In the genomic region with DNA sequence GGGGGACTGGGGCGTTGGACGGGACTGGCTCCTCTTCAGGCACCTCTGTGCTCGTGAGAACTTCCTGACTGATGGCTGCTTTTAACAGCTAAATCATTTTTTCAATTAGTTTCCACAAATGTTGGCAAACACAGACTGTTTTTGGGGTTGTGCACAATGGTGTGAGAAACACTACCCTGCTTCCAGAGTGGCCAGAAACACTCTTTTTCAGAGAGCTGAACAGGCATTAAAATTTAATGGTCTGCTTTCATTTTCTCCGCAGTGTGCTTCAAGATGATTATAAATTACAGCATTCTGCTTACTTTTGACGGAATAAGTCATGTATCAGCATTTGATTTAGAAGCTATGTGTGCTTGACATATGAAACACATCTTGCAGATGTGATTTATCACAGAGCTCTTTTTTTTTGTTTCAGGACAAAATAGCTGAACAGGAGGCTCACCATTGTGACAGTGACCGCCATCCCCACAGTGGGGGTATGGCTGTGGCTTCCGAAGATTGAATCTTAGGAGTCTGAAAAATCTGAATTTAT, we compare ENCODE assay signal across 8 cellular contexts.
DNase-seq lines count a peak whose midpoint lies in the region; ATAC-seq, FAIRE-seq and TF ChIP-seq lines count a peak whose summit lies in the region.
"Had no signal": no experiment of that assay in that cellular context is flagged by ENCODE, and none has a peak within 500 bp of the region (broad histone marks: within the 10 kb centered on the region; RNA-seq: fewer than 3 reads in every experiment).

No MANE protein-coding gene starts in this region.

- H4K20me1 ChIP-seq in GM12878 (ENCODE audit: control insufficient read depth, insufficient read depth) = no peaks in the 10 kb centered on the region

- H2AFZ ChIP-seq in GM12878 (ENCODE audit: control insufficient read depth, low read depth, low read length) = peak overlapping the region; percentile 1; the same call in 1 of the 2 replicates

- intact Hi-C loops in GM12878 (cut with micrococcal nuclease; ENCODE audit: unreplicated experiment) = no loop called here

- WGBS in GM12878 (ENCODE audit: insufficient coverage, insufficient replicate concordance, low lambda C conversion rate, missing lambda C conversion rate) = 47% methylated on average over 7 of the region's 7 CpGs

- DNase-seq in HFFc6 = no peak
- DNase-seq in GM12878 (ENCODE audit: low read depth, low spot score) = no peak
- no peak for DNase-seq in NCI-H2081 (lab: John Stamatoyannopoulos, UW)
- DNase-seq in T-cell = no peak
- DNase-seq: activated CD4-positive, alpha-beta T cell treated with anti-CD3 and anti-CD28 coated beads for 36 hours had no signal

- no peaks in the 10 kb centered on the region for H3K36me3 Mint-ChIP-seq in HFFc6 (ENCODE audit: low read depth)
- no peaks in the 10 kb centered on the region for H3K36me3 Mint-ChIP-seq in T-cell

- CTCF ChIA-PET in GM12878 (lab: Yijun Ruan, JAX) = no interaction called here
- CTCF ChIA-PET in T-cell (lab: Charles Lee) = interaction anchor here in 1 of 2 donors (0.6 kb wide), 1 partner anchor 392 kb away, joined by 5 read pairs; no protein-coding TSS in a partner anchor

- RAD21 ChIA-PET in GM12878 (lab: Charles Lee; ENCODE audit: unreplicated experiment) = interaction anchor here (0.6 to 1.3 kb wide), 3 partner anchors 281 to 616 kb away, joined by 3 to 4 read pairs (median 4); no protein-coding TSS in a partner anchor

- H3K4me3 ChIP-seq in GM12878 = no peak overlapping the region
- peak overlapping the region; percentile 0 to 54 (median 37) for H3K4me3 ChIP-seq in subcutaneous abdominal adipose tissue (ENCODE audit: low read depth in 1 of 5, low read length in 5 of 5)

- H3K79me2 ChIP-seq in GM12878 (ENCODE audit: control insufficient read depth, insufficient read depth, low read length) = no peaks in the 10 kb centered on the region

- no peak overlapping the region for H3K9ac ChIP-seq in GM12878 (ENCODE audit: control insufficient read depth, insufficient read depth, low read length)
- peak overlapping the region in 1 of 5 donors; percentile 21 for H3K9ac ChIP-seq in subcutaneous abdominal adipose tissue (ENCODE audit: low read length in 5 of 5)

- no peak for FAIRE-seq in GM12878 (lab: Jason Lieb, UNC)

- SMC1A ChIA-PET in GM12878 (lab: Charles Lee; ENCODE audit: uncharacterized antibody, unreplicated experiment) = interaction anchor here (0.7 to 3.1 kb wide), 8 partner anchors 9 to 285 kb away, joined by 3 to 14 read pairs (median 3); no protein-coding TSS in a partner anchor

- H3K27me3 ChIP-seq in GM12878 (replicated peaks in 1 of 2; ENCODE audit: control insufficient read depth in 2 of 2, insufficient read depth in 2 of 2, low read length in 1 of 2) (no peaks in the 10 kb centered on the region), layer of hippocampus (ENCODE audit: control insufficient read depth, insufficient read depth, low read length) (no peaks in the 10 kb centered on the region), subcutaneous abdominal adipose tissue (ENCODE audit: control insufficient read depth in 5 of 5, insufficient read depth in 4 of 5, low read length in 5 of 5) (peaks cover 0 to 5% (median 0%) of the 10 kb centered on the region in 5 donors)

- H3K9me3 ChIP-seq in GM12878 (replicated peaks; ENCODE audit: control insufficient read depth, insufficient read depth, low read length) (peaks cover 3% of the 10 kb centered on the region; the same call in 2 of the 3 replicates), subcutaneous abdominal adipose tissue (ENCODE audit: control insufficient read depth in 5 of 5, low read length in 5 of 5) (no peaks in the 10 kb centered on the region)

- TF ChIP-seq POLR2A in GM12878 (IDR thresholded peaks at IDR 0.05; ENCODE audit: low read depth, low read length) = no peak

- H3K4me3 Mint-ChIP-seq in HFFc6 (peak overlapping the region; percentile 80), T-cell (no peak overlapping the region)
- H3K4me3 Mint-ChIP-seq: activated CD4-positive, alpha-beta T cell treated with anti-CD3 and anti-CD28 coated beads for 36 hours had no signal

- no peak overlapping the region for H3K27ac ChIP-seq in GM12878 (ENCODE audit: control insufficient read depth, insufficient read depth)
- H3K27ac ChIP-seq in layer of hippocampus (ENCODE audit: low read depth, low read length) = peak overlapping the region; percentile 14
- H3K27ac ChIP-seq in subcutaneous abdominal adipose tissue (ENCODE audit: low read depth, low read length) = no peak overlapping the region

- H3K27ac Mint-ChIP-seq in HFFc6 (no peak overlapping the region), T-cell (no peak overlapping the region)
- H3K27ac Mint-ChIP-seq: activated CD4-positive, alpha-beta T cell treated with anti-CD3 and anti-CD28 coated beads for 36 hours had no signal

- H3K4me1 ChIP-seq in GM12878 (ENCODE audit: control insufficient read depth, insufficient read depth, low read length) (no peaks in the 10 kb centered on the region), subcutaneous abdominal adipose tissue (ENCODE audit: control insufficient read depth in 5 of 5, insufficient read depth in 5 of 5, low read length in 5 of 5) (peaks cover 0 to 12% (median 5%) of the 10 kb centered on the region in 5 donors)

- TF ChIP-seq CTCF in HFFc6 (IDR thresholded peaks at IDR 0.05) (no peak), GM12878 (IDR thresholded peaks at IDR 0.05 in 2 of 3, conservative IDR thresholded peaks at IDR 0.05 in 1 of 3; ENCODE audit: control insufficient read depth in 2 of 3, extremely low read depth in 1 of 3, insufficient read depth in 1 of 3, low read depth in 3 of 3, low read length in 3 of 3) (no peak)

- ATAC-seq in GM12878 = no peak; the same call in 1 of the 3 replicates
- ATAC-seq in HG02973 (IDR thresholded peaks at IDR 0.05; ENCODE audit: unreplicated experiment) = no peak
- ATAC-seq in T-cell (replicated peaks in 1 of 4) = no peak
- ATAC-seq: activated CD4-positive, alpha-beta T cell treated with anti-CD3 and anti-CD28 coated beads for 36 hours had no signal

- H3K9me3 Mint-ChIP-seq in HFFc6 (no peaks in the 10 kb centered on the region), T-cell (peaks cover 3 to 11% (median 4%) of the 10 kb centered on the region in 3 donors)

- H3K27me3 Mint-ChIP-seq in HFFc6 (ENCODE audit: insufficient read depth) (no peaks in the 10 kb centered on the region), T-cell (no peaks in the 10 kb centered on the region)

- in situ Hi-C loops in GM12878 (cut with MboI) = no loop called here

- no TSS peak for BruUV-seq in GM12878 (replicated peaks; lab: Mats Ljungman, UMichigan)

- no peak for TF ChIP-seq EP300 in GM12878 (IDR thresholded peaks at IDR 0.05; ENCODE audit: borderline replicate concordance in 1 of 2, control insufficient read depth in 1 of 2, low read depth in 2 of 2, low read length in 2 of 2)

- H3K4me1 Mint-ChIP-seq in HFFc6 (ENCODE audit: low read depth) (peaks cover 20% of the 10 kb centered on the region), T-cell (no peaks in the 10 kb centered on the region)

- H3K36me3 ChIP-seq in GM12878 (ENCODE audit: control insufficient read depth in 2 of 2, insufficient read depth in 2 of 2, low read length in 1 of 2) (no peaks in the 10 kb centered on the region), subcutaneous abdominal adipose tissue (ENCODE audit: control insufficient read depth in 5 of 5, insufficient read depth in 5 of 5, low read length in 5 of 5) (no peaks in the 10 kb centered on the region)

- POLR2A ChIA-PET in GM12878 (lab: Charles Lee) (interaction anchor here (0.6 kb wide), 3 partner anchors 56 to 1577 kb away, joined by 3 to 5 read pairs (median 4); no protein-coding TSS in a partner anchor), T-cell (lab: Charles Lee) (no interaction called here)

- no peak for TF ChIP-seq RAD21 in GM12878 (IDR thresholded peaks at IDR 0.05; ENCODE audit: insufficient read depth, low read depth, low read length)

- H3K4me2 ChIP-seq in GM12878 (ENCODE audit: control insufficient read depth, insufficient read depth) = peak overlapping the region; percentile 17

TF ChIP-seq in GM12878, 131 proteins besides CTCF, POLR2A, EP300 and RAD21:
- TF ChIP-seq TARDBP (IDR thresholded peaks at IDR 0.05; ENCODE audit: borderline replicate concordance) (no peak), GATAD2B (conservative IDR thresholded peaks at IDR 0.05; ENCODE audit: low read depth) (no peak), SUPT20H (IDR thresholded peaks at IDR 0.05; ENCODE audit: borderline replicate concordance, control insufficient read depth, low read depth, low read length) (no peak), BMI1 (IDR thresholded peaks at IDR 0.05; ENCODE audit: borderline replicate concordance) (no peak), MXI1 (IDR thresholded peaks at IDR 0.05; ENCODE audit: low read depth, low read length) (no peak), FOS (IDR thresholded peaks at IDR 0.05; ENCODE audit: borderline replicate concordance, extremely low read depth, insufficient read length) (no peak), CHD4 (IDR thresholded peaks at IDR 0.05) (no peak), GABPA (IDR thresholded peaks at IDR 0.05; ENCODE audit: low read depth) (no peak), JUNB (IDR thresholded peaks at IDR 0.05) (no peak), YY1 (IDR thresholded peaks at IDR 0.05; ENCODE audit: low read depth, low read length) (no peak), STAT3 (IDR thresholded peaks at IDR 0.05; ENCODE audit: low read depth, low read length) (no peak)
